In the genomic region with DNA sequence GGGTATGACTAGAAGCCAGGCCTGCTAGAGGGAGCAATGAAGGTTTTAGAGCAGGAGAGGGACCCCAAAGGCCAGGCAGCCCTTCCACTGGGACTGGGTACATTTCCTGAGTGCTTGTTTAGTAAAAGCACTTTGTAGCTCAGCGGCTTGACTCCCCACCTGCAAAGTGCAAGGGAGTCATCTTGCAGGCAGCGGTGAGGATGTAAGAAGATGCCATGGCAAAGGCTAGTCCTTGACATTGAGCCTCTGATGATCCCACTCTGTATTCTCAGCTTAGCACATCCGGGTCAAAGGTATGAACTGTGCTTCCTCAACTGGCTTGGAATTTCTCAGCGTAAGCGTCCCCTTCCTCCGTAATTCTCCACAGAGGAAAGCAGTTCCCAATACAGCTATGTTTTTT, we compare ENCODE assay signal across 23 cellular contexts. TPM values are rescaled to one million over a fixed set of nuclear protein-coding genes. Genes with fewer than 3 reads are reported as not detected.
"Had no signal": no experiment of that assay in that cellular context is flagged by ENCODE, and none has a peak within 500 bp of the region (broad histone marks: within the 10 kb centered on the region; RNA-seq: fewer than 3 reads in every experiment).

No MANE protein-coding gene starts in this region.

- ATAC-seq: activated CD8-positive, alpha-beta T cell treated with anti-CD3 and anti-CD28 coated beads for 36 hours; left lung; stimulated activated naive B cell treated with anti-CD40 and anti-IgM and Interleukin-4, amounts not matched to agents 10 μg/mL and 1 μg/mL and 100 μg/mL, for 72 hours had no signal

- H3K9me3 Mint-ChIP-seq: activated CD4-positive, alpha-beta T cell treated with anti-CD3 and anti-CD28 coated beads, Interleukin-2, amount 10 ng/mL, durations not matched to agents 7 days and 5 days; activated CD8-positive, alpha-beta T cell treated with anti-CD3 and anti-CD28 coated beads for 36 hours; activated T-helper 1 cell treated with anti-CD3 and anti-CD28 coated beads, Interleukin-12 subunit alpha, Interleukin-12 subunit beta, Interleukin-2, Interleukin-4 antibody, amounts not matched to agents 30 ng/mL and 10 ng/mL and 1 ng/mL, durations not matched to agents 14 hours and 24 hours and 36 hours; immature natural killer cell; naive B cell; stimulated activated naive B cell treated with anti-CD40 and anti-IgM and Interleukin-4, amounts not matched to agents 10 μg/mL and 1 μg/mL and 100 μg/mL, for 72 hours had no signal

- H3K4me3 Mint-ChIP-seq: activated CD4-positive, alpha-beta T cell treated with anti-CD3 and anti-CD28 coated beads, Interleukin-2, amount 10 ng/mL, durations not matched to agents 7 days and 5 days; activated CD8-positive, alpha-beta T cell treated with anti-CD3 and anti-CD28 coated beads for 36 hours; activated naive CD8-positive, alpha-beta T cell; activated T-helper 1 cell treated with anti-CD3 and anti-CD28 coated beads, Interleukin-12 subunit alpha, Interleukin-12 subunit beta, Interleukin-2, Interleukin-4 antibody, amounts not matched to agents 30 ng/mL and 10 ng/mL and 1 ng/mL, durations not matched to agents 14 hours and 24 hours and 36 hours; stimulated activated naive B cell treated with anti-CD40 and anti-IgM and Interleukin-4, amounts not matched to agents 10 μg/mL and 1 μg/mL and 100 μg/mL, for 72 hours had no signal

- DNase-seq: activated CD4-positive, alpha-beta T cell treated with anti-CD3 and anti-CD28 coated beads, Interleukin-2, amount 10 ng/mL, durations not matched to agents 7 days and 5 days; activated CD8-positive, alpha-beta T cell treated with anti-CD3 and anti-CD28 coated beads for 36 hours; activated gamma-delta T cell; adrenal gland; brain microvascular endothelial cell; caudate nucleus; dermis blood vessel endothelial cell; effector CD8-positive, alpha-beta T cell; foreskin melanocyte; immature natural killer cell; left lung; naive B cell; stimulated activated CD4-positive, alpha-beta T cell treated with anti-CD3 and anti-CD28 coated beads, Interleukin-2, amount 100 ng/mL, for 48 hours; stimulated activated CD8-positive, alpha-beta memory T cell treated with anti-CD3 and anti-CD28 coated beads, Interleukin-4, amount 100 ng/mL, for 48 hours; stimulated activated naive B cell treated with anti-CD40 and anti-IgM and Interleukin-4, amounts not matched to agents 10 μg/mL and 1 μg/mL and 100 μg/mL, for 72 hours; T-helper 2 cell; trophoblast cell had no signal

- H3K27ac ChIP-seq: adrenal gland, ascending aorta, brain microvascular endothelial cell, hepatocyte, left lung, prostate gland had no signal

- H3K27ac Mint-ChIP-seq: activated CD4-positive, alpha-beta T cell treated with anti-CD3 and anti-CD28 coated beads, Interleukin-2, amount 10 ng/mL, durations not matched to agents 7 days and 5 days; activated CD8-positive, alpha-beta T cell treated with anti-CD3 and anti-CD28 coated beads for 36 hours; activated naive CD8-positive, alpha-beta T cell; activated T-helper 1 cell treated with anti-CD3 and anti-CD28 coated beads, Interleukin-12 subunit alpha, Interleukin-12 subunit beta, Interleukin-2, Interleukin-4 antibody, amounts not matched to agents 30 ng/mL and 10 ng/mL and 1 ng/mL, durations not matched to agents 14 hours and 24 hours and 36 hours; immature natural killer cell; stimulated activated naive B cell treated with anti-CD40 and anti-IgM and Interleukin-4, amounts not matched to agents 10 μg/mL and 1 μg/mL and 100 μg/mL, for 72 hours had no signal

- H3K36me3 Mint-ChIP-seq: immature natural killer cell, naive B cell had no signal

- H3K27me3 Mint-ChIP-seq: activated naive CD8-positive, alpha-beta T cell; naive B cell had no signal

RNA-seq across cellular contexts. Expression of gene RIMBP3C, which starts 13.2 kb away (rescaled TPM):
- total RNA-seq: ascending aorta, osteocyte had no signal
